In the genomic region with DNA sequence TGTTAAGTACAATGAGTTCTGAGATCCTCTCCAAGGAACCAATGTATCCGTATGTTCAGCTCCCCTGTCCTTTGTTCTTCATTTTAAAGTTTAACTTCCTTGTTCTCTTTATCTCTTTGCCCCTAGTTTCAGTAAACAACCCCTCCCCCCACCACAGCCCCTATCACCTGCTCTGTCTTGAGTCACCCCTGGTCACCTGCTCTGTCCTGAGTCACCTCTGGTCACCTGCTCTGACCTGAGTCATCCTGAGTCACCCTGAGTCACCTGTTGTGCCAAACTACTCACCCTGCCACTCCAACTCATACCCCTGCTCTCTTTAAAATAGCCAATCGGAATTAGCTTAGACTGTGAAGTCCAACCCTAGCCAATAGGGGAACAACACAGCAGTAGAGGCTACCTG, we compare ENCODE assay signal across 19 cellular contexts.
DNase-seq lines count a peak whose midpoint lies in the region; ATAC-seq, FAIRE-seq and TF ChIP-seq lines count a peak whose summit lies in the region.
"Had no signal": no experiment of that assay in that cellular context is flagged by ENCODE, and none has a peak within 500 bp of the region (broad histone marks: within the 10 kb centered on the region; RNA-seq: fewer than 3 reads in every experiment).

No MANE protein-coding gene starts in this region.

- no peaks in the 10 kb centered on the region for H3K36me3 Mint-ChIP-seq in activated CD8-positive, alpha-beta memory T cell treated with anti-CD3 and anti-CD28 coated beads, Interleukin-2, amount 10 ng/mL, durations not matched to agents 7 days and 5 days

- H3K9me3 ChIP-seq in HUES48 (ENCODE audit: control insufficient read depth, insufficient read depth, low read length) (peaks cover 31% of the 10 kb centered on the region), pancreas (no peaks in the 10 kb centered on the region)
- H3K9me3 ChIP-seq: colonic mucosa had no signal

- H3K27ac ChIP-seq in HUES48 (ENCODE audit: low read depth, low read length): peak overlapping the region; percentile 78
- no peak overlapping the region for H3K27ac ChIP-seq in pancreas
- H3K27ac ChIP-seq: colonic mucosa, heart right ventricle, HL-60 had no signal

- H3K9ac ChIP-seq in HUES48 (ENCODE audit: low read depth, low read length): no peak overlapping the region

- H3K27ac Mint-ChIP-seq in activated CD8-positive, alpha-beta memory T cell treated with anti-CD3 and anti-CD28 coated beads, Interleukin-2, amount 10 ng/mL, durations not matched to agents 7 days and 5 days: no peak overlapping the region

- TF ChIP-seq CTCF in bronchial epithelial cell (IDR thresholded peaks at IDR 0.05; ENCODE audit: insufficient read depth, low read length, severe bottlenecking) (no peak), pancreas (IDR thresholded peaks at IDR 0.05) (no peak)

- CTCF ChIA-PET in activated CD8-positive, alpha-beta memory T cell treated with anti-CD3 and anti-CD28 coated beads, Interleukin-2, amount 10 ng/mL, durations not matched to agents 7 days and 5 days (lab: Charles Lee): no interaction called here

- H3K27me3 Mint-ChIP-seq in activated CD8-positive, alpha-beta memory T cell treated with anti-CD3 and anti-CD28 coated beads, Interleukin-2, amount 10 ng/mL, durations not matched to agents 7 days and 5 days: no peaks in the 10 kb centered on the region

- H3K9me3 Mint-ChIP-seq in activated CD8-positive, alpha-beta memory T cell treated with anti-CD3 and anti-CD28 coated beads, Interleukin-2, amount 10 ng/mL, durations not matched to agents 7 days and 5 days (ENCODE audit: low read depth): no peaks in the 10 kb centered on the region

- ATAC-seq in pancreas (peak; percentile 44 to 69 (median 60)), GM19452 (IDR thresholded peaks at IDR 0.05; ENCODE audit: unreplicated experiment) (no peak)
- ATAC-seq in activated CD8-positive, alpha-beta memory T cell treated with anti-CD3 and anti-CD28 coated beads, Interleukin-2, amount 10 ng/mL, durations not matched to agents 7 days and 5 days: no peak
- ATAC-seq: heart right ventricle had no signal

- H3K27me3 ChIP-seq in HUES48 (ENCODE audit: control insufficient read depth, insufficient read depth, low read length) (no peaks in the 10 kb centered on the region), bronchial epithelial cell (ENCODE audit: control insufficient read depth, insufficient read depth, low read length) (no peaks in the 10 kb centered on the region), pancreas (peaks cover 0 to 3% (median 0%) of the 10 kb centered on the region in 4 donors)
- H3K27me3 ChIP-seq: colonic mucosa, heart right ventricle had no signal

- H3K4me3 Mint-ChIP-seq in activated CD8-positive, alpha-beta memory T cell treated with anti-CD3 and anti-CD28 coated beads, Interleukin-2, amount 10 ng/mL, durations not matched to agents 7 days and 5 days: no peak overlapping the region
- H3K4me3 Mint-ChIP-seq: WTC11 had no signal

- no peak overlapping the region; the same call in 1 of the 2 replicates for H3K4me3 ChIP-seq in HUES48 (ENCODE audit: low read depth, low read length)
- H3K4me3 ChIP-seq in bronchial epithelial cell (ENCODE audit: low read depth, low read length): no peak overlapping the region
- no peak overlapping the region for H3K4me3 ChIP-seq in pancreas
- H3K4me3 ChIP-seq: colonic mucosa, heart right ventricle had no signal

- no peaks in the 10 kb centered on the region for H3K4me1 Mint-ChIP-seq in activated CD8-positive, alpha-beta memory T cell treated with anti-CD3 and anti-CD28 coated beads, Interleukin-2, amount 10 ng/mL, durations not matched to agents 7 days and 5 days

- H3K36me3 ChIP-seq in HUES48 (ENCODE audit: control insufficient read depth, insufficient read depth, low read length): no peaks in the 10 kb centered on the region
- H3K36me3 ChIP-seq in bronchial epithelial cell (ENCODE audit: control insufficient read depth, insufficient read depth, low read length): no peaks in the 10 kb centered on the region
- H3K36me3 ChIP-seq in pancreas: no peaks in the 10 kb centered on the region
- H3K36me3 ChIP-seq: colonic mucosa, heart right ventricle had no signal

- intact Hi-C loops in pancreas (cut with DNase I): no loop called here

- H3K4me1 ChIP-seq in HUES48 (ENCODE audit: control insufficient read depth, insufficient read depth, low read length) (peaks cover 11% of the 10 kb centered on the region; the same call in 1 of the 2 replicates), pancreas (no peaks in the 10 kb centered on the region)
- H3K4me1 ChIP-seq: colonic mucosa, heart right ventricle had no signal

- DNase-seq in activated CD4-positive, alpha-beta T cell treated with anti-CD3 and anti-CD28 coated beads for 48 hours: peak; percentile 35
- DNase-seq in activated CD4-positive, alpha-beta T cell treated with anti-CD3 and anti-CD28 coated beads, Interleukin-2, amount 50 U/mL, for 4 hours: no peak
- peak; percentile 86 for DNase-seq in bronchial epithelial cell (ENCODE audit: low read depth)
- DNase-seq in pancreas: peak in 4 of 6 donors; percentile 30 to 62 (median 50)
- no peak for DNase-seq in SKM-1 treated with dmso at 0.1 percent for 144 hours (lab: John Stamatoyannopoulos, UW; ENCODE audit: unreplicated experiment)
- no peak for DNase-seq in activated CD8-positive, alpha-beta memory T cell treated with anti-CD3 and anti-CD28 coated beads, Interleukin-2, amount 10 ng/mL, durations not matched to agents 7 days and 5 days
- DNase-seq: colonic mucosa, heart right ventricle, left cardiac atrium, NCI-H2029, NCI-H69, RPMI8226, T-helper 1 cell had no signal

- FAIRE-seq in bronchial epithelial cell (lab: Jason Lieb, UNC): no peak
- no peak for FAIRE-seq in pancreas (lab: Jason Lieb, UNC)
- FAIRE-seq: A204.1, GM12891 had no signal

- 46 to 61% methylated on average over 2 of the region's 2 CpGs for WGBS in pancreas, 2 donors

Comparison
In these comparisons a context has a peak if more than half of its experiments do, and no peak if none do; other contexts are left out.
1. DNase-seq: peak in activated CD4-positive, alpha-beta T cell treated with anti-CD3 and anti-CD28 coated beads for 48 hours (single experiment), bronchial epithelial cell (single experiment) and pancreas (4 of 6); none in activated CD4-positive, alpha-beta T cell treated with anti-CD3 and anti-CD28 coated beads, Interleukin-2, amount 50 U/mL, for 4 hours (0 of 2), SKM-1 treated with dmso at 0.1 percent for 144 hours (single experiment) and activated CD8-positive, alpha-beta memory T cell treated with anti-CD3 and anti-CD28 coated beads, Interleukin-2, amount 10 ng/mL, durations not matched to agents 7 days and 5 days (single experiment).
2. ATAC-seq: peak in pancreas (4 of 4); none in GM19452 (single experiment) and activated CD8-positive, alpha-beta memory T cell treated with anti-CD3 and anti-CD28 coated beads, Interleukin-2, amount 10 ng/mL, durations not matched to agents 7 days and 5 days (single experiment).